In the genomic region with DNA sequence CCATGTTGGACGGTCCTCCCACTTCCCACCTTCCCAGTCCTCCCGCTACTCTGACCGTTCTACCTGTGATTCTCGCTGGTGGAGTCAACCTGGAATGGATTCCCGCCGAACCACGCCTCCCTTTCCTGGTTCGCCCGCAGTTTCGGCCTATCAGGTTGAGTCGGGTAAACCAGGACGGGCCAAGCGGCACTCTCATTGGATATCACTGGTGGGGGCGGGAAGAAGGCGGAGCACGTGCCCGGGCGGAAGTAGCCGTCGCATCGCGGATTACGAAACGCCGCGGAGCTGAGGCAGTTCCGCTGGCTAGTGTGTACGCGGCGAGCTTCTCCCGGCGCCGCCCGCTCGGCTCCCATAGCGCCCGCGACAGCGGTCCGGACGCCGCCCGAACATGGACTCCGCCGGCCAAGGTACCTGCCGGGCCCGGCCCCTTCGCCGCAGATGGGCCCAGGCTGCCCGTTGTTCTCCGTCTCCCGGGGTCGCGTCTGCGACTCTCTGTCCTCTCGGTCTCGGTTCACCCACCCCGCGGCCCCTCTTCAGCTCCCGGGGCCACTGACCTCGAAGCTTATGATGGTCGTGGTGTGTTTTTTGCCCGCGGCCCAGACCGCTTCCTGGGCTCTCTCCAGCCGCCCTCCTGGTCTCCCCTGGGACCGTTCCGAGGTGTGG, we compare ENCODE assay signal across 1 cellular context.
TF ChIP-seq lines count a peak whose summit lies in the region.

A gene (plus strand): TSS at position 293 of the 663 bp plus-strand sequence. CDS start 96 bp downstream, at position 389.

TF ChIP-seq in HepG2, 621 proteins besides CTCF, POLR2A, EP300 and RAD21 (continued from another document and continues in another):
- TF ChIP-seq, protein P1, sequence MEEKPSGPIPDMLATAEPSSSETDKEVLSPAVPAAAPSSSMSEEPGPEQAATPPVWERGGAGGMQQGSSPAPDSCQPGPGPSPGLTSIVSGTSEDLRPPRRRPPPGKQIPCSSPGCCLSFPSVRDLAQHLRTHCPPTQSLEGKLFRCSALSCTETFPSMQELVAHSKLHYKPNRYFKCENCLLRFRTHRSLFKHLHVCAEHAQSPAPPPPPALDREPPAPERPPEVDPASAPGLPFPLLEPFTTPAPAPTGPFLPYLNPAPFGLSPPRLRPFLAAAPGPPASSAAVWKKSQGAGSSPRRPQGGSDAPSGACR (CRISPR knock-in tag; IDR thresholded peaks at IDR 0.05), result peak; percentile 92
- no peak; the same call in 1 of the 2 replicates for TF ChIP-seq SRF (IDR thresholded peaks at IDR 0.05; ENCODE audit: low read depth, low read length)
- TF ChIP-seq TCF12 (IDR thresholded peaks at IDR 0.05), result no peak
- TF ChIP-seq TCF12 (CRISPR knock-in tag; IDR thresholded peaks at IDR 0.05), result peak; percentile 76; the same call in 1 of the 2 replicates
- TF ChIP-seq, protein P2, sequence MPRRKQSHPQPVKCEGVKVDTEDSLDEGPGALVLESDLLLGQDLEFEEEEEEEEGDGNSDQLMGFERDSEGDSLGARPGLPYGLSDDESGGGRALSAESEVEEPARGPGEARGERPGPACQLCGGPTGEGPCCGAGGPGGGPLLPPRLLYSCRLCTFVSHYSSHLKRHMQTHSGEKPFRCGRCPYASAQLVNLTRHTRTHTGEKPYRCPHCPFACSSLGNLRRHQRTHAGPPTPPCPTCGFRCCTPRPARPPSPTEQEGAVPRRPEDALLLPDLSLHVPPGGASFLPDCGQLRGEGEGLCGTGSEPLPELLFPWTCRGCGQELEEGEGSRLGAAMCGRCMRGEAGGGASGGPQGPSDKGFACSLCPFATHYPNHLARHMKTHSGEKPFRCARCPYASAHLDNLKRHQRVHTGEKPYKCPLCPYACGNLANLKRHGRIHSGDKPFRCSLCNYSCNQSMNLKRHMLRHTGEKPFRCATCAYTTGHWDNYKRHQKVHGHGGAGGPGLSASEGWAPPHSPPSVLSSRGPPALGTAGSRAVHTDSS (CRISPR knock-in tag; conservative IDR thresholded peaks at IDR 0.05), result peak; percentile 42; the same call in 1 of the 2 replicates
- peak; percentile 85 for TF ChIP-seq RXRB (CRISPR knock-in tag; IDR thresholded peaks at IDR 0.05; ENCODE audit: borderline replicate concordance)
- TF ChIP-seq, protein P3, sequence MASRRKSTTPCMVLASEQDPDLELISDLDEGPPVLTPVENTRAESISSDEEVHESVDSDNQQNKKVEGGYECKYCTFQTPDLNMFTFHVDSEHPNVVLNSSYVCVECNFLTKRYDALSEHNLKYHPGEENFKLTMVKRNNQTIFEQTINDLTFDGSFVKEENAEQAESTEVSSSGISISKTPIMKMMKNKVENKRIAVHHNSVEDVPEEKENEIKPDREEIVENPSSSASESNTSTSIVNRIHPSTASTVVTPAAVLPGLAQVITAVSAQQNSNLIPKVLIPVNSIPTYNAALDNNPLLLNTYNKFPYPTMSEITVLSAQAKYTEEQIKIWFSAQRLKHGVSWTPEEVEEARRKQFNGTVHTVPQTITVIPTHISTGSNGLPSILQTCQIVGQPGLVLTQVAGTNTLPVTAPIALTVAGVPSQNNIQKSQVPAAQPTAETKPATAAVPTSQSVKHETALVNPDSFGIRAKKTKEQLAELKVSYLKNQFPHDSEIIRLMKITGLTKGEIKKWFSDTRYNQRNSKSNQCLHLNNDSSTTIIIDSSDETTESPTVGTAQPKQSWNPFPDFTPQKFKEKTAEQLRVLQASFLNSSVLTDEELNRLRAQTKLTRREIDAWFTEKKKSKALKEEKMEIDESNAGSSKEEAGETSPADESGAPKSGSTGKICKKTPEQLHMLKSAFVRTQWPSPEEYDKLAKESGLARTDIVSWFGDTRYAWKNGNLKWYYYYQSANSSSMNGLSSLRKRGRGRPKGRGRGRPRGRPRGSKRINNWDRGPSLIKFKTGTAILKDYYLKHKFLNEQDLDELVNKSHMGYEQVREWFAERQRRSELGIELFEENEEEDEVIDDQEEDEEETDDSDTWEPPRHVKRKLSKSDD (CRISPR knock-in tag; IDR thresholded peaks at IDR 0.05; ENCODE audit: low read depth), result peak; percentile 99
- TF ChIP-seq SUZ12 (IDR thresholded peaks at IDR 0.05; ENCODE audit: low read depth, low read length), result no peak
- TF ChIP-seq FOXK1 (CRISPR knock-in tag; IDR thresholded peaks at IDR 0.05; ENCODE audit: borderline replicate concordance, low read depth), result peak; percentile 95
- TF ChIP-seq ATRX (CRISPR knock-in tag; IDR thresholded peaks at IDR 0.05; ENCODE audit: borderline replicate concordance), result no peak
- TF ChIP-seq CHD4 (IDR thresholded peaks at IDR 0.05; ENCODE audit: borderline replicate concordance, low read length), result no peak
- TF ChIP-seq SMAD3 (CRISPR knock-in tag; IDR thresholded peaks at IDR 0.05), result peak; percentile 88
- TF ChIP-seq DR1 (CRISPR knock-in tag; IDR thresholded peaks at IDR 0.05), result peak; percentile 97
- peak; percentile 89; the same call in 1 of the 2 replicates for TF ChIP-seq KLF13 (CRISPR knock-in tag; IDR thresholded peaks at IDR 0.05)
- peak; percentile 97 for TF ChIP-seq ZNF253 (CRISPR knock-in tag; IDR thresholded peaks at IDR 0.05; ENCODE audit: borderline replicate concordance)
- TF ChIP-seq, protein P4, sequence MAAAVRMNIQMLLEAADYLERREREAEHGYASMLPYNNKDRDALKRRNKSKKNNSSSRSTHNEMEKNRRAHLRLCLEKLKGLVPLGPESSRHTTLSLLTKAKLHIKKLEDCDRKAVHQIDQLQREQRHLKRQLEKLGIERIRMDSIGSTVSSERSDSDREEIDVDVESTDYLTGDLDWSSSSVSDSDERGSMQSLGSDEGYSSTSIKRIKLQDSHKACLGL (CRISPR knock-in tag; IDR thresholded peaks at IDR 0.05), result peak; percentile 96
- TF ChIP-seq, protein P5, sequence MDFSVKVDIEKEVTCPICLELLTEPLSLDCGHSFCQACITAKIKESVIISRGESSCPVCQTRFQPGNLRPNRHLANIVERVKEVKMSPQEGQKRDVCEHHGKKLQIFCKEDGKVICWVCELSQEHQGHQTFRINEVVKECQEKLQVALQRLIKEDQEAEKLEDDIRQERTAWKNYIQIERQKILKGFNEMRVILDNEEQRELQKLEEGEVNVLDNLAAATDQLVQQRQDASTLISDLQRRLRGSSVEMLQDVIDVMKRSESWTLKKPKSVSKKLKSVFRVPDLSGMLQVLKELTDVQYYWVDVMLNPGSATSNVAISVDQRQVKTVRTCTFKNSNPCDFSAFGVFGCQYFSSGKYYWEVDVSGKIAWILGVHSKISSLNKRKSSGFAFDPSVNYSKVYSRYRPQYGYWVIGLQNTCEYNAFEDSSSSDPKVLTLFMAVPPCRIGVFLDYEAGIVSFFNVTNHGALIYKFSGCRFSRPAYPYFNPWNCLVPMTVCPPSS (IDR thresholded peaks at IDR 0.05), result no peak
- TF ChIP-seq, protein P6, sequence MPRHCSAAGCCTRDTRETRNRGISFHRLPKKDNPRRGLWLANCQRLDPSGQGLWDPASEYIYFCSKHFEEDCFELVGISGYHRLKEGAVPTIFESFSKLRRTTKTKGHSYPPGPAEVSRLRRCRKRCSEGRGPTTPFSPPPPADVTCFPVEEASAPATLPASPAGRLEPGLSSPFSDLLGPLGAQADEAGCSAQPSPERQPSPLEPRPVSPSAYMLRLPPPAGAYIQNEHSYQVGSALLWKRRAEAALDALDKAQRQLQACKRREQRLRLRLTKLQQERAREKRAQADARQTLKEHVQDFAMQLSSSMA (CRISPR knock-in tag; IDR thresholded peaks at IDR 0.05), result no peak; the same call in 1 of the 2 replicates
- peak; percentile 81 for TF ChIP-seq ZNF547 (CRISPR knock-in tag; IDR thresholded peaks at IDR 0.05)
- TF ChIP-seq, protein P7, sequence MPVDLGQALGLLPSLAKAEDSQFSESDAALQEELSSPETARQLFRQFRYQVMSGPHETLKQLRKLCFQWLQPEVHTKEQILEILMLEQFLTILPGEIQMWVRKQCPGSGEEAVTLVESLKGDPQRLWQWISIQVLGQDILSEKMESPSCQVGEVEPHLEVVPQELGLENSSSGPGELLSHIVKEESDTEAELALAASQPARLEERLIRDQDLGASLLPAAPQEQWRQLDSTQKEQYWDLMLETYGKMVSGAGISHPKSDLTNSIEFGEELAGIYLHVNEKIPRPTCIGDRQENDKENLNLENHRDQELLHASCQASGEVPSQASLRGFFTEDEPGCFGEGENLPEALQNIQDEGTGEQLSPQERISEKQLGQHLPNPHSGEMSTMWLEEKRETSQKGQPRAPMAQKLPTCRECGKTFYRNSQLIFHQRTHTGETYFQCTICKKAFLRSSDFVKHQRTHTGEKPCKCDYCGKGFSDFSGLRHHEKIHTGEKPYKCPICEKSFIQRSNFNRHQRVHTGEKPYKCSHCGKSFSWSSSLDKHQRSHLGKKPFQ (CRISPR knock-in tag; IDR thresholded peaks at IDR 0.05; ENCODE audit: insufficient replicate concordance), result peak; percentile 95
- no peak; the same call in 1 of the 2 replicates for TF ChIP-seq ZNF713 (CRISPR knock-in tag; IDR thresholded peaks at IDR 0.05)
- TF ChIP-seq RXRA (CRISPR knock-in tag; IDR thresholded peaks at IDR 0.05), result peak; percentile 82
- TF ChIP-seq ZNF746 (CRISPR knock-in tag; IDR thresholded peaks at IDR 0.05), result peak; percentile 78
- TF ChIP-seq TOPORS (CRISPR knock-in tag; IDR thresholded peaks at IDR 0.05), result peak; percentile 94
- 0 out of 2 replicates have a peak, but pooled peaks have one; percentile 58 for TF ChIP-seq MAFG (CRISPR knock-in tag; IDR thresholded peaks at IDR 0.05)
- no peak for TF ChIP-seq RCOR2 (CRISPR knock-in tag; IDR thresholded peaks at IDR 0.05)
- TF ChIP-seq, protein P8, sequence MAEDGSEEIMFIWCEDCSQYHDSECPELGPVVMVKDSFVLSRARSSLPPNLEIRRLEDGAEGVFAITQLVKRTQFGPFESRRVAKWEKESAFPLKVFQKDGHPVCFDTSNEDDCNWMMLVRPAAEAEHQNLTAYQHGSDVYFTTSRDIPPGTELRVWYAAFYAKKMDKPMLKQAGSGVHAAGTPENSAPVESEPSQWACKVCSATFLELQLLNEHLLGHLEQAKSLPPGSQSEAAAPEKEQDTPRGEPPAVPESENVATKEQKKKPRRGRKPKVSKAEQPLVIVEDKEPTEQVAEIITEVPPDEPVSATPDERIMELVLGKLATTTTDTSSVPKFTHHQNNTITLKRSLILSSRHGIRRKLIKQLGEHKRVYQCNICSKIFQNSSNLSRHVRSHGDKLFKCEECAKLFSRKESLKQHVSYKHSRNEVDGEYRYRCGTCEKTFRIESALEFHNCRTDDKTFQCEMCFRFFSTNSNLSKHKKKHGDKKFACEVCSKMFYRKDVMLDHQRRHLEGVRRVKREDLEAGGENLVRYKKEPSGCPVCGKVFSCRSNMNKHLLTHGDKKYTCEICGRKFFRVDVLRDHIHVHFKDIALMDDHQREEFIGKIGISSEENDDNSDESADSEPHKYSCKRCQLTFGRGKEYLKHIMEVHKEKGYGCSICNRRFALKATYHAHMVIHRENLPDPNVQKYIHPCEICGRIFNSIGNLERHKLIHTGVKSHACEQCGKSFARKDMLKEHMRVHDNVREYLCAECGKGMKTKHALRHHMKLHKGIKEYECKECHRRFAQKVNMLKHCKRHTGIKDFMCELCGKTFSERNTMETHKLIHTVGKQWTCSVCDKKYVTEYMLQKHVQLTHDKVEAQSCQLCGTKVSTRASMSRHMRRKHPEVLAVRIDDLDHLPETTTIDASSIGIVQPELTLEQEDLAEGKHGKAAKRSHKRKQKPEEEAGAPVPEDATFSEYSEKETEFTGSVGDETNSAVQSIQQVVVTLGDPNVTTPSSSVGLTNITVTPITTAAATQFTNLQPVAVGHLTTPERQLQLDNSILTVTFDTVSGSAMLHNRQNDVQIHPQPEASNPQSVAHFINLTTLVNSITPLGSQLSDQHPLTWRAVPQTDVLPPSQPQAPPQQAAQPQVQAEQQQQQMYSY (CRISPR knock-in tag; IDR thresholded peaks at IDR 0.05), result peak; percentile 86
- TF ChIP-seq ZNF530 (CRISPR knock-in tag; IDR thresholded peaks at IDR 0.05; ENCODE audit: low read depth), result peak; percentile 93; the same call in 1 of the 2 replicates
- TF ChIP-seq, protein P9, sequence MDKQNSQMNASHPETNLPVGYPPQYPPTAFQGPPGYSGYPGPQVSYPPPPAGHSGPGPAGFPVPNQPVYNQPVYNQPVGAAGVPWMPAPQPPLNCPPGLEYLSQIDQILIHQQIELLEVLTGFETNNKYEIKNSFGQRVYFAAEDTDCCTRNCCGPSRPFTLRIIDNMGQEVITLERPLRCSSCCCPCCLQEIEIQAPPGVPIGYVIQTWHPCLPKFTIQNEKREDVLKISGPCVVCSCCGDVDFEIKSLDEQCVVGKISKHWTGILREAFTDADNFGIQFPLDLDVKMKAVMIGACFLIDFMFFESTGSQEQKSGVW (CRISPR knock-in tag; IDR thresholded peaks at IDR 0.05; ENCODE audit: borderline replicate concordance), result peak; percentile 92; the same call in 1 of the 2 replicates
- TF ChIP-seq MIER2 (CRISPR knock-in tag; IDR thresholded peaks at IDR 0.05), result peak; percentile 63; the same call in 1 of the 2 replicates
- TF ChIP-seq RFXANK (CRISPR knock-in tag; IDR thresholded peaks at IDR 0.05), result peak; percentile 68; the same call in 1 of the 2 replicates
- peak; percentile 97 for TF ChIP-seq REPIN1 (CRISPR knock-in tag; IDR thresholded peaks at IDR 0.05; ENCODE audit: borderline replicate concordance, low read depth)
- TF ChIP-seq ZNF20 (CRISPR knock-in tag; IDR thresholded peaks at IDR 0.05), result no peak
